Comparison of ENCODE assay signal across 2 cellular contexts in genomic region chr7:100066953-100067352, GRCh38.
TF ChIP-seq lines count a peak whose summit lies in the region.

No MANE protein-coding gene starts in this region.

TF ChIP-seq in HepG2, 621 proteins besides CTCF, POLR2A, EP300 and RAD21:
- no peak for TF ChIP-seq YEATS4 (CRISPR knock-in tag; IDR thresholded peaks at IDR 0.05; ENCODE audit: borderline replicate concordance)
- no peak for TF ChIP-seq TBX3 (IDR thresholded peaks at IDR 0.05; ENCODE audit: borderline replicate concordance)
- no peak for TF ChIP-seq NFKB2 (CRISPR knock-in tag; IDR thresholded peaks at IDR 0.05; ENCODE audit: borderline replicate concordance)
- no peak for TF ChIP-seq CBX5 (CRISPR knock-in tag; IDR thresholded peaks at IDR 0.05; ENCODE audit: borderline replicate concordance)
- 0 out of 2 replicates have a peak, but pooled peaks have one; percentile 16 for TF ChIP-seq RBFOX2 (IDR thresholded peaks at IDR 0.05; ENCODE audit: low read depth, low read length)
- peak; percentile 32 for TF ChIP-seq STAG1 (CRISPR knock-in tag; IDR thresholded peaks at IDR 0.05)
- peak; percentile 87 for TF ChIP-seq RBM22 (optimal IDR thresholded peaks at IDR 0.05; ENCODE audit: low read length)
- TF ChIP-seq POLR2G (IDR thresholded peaks at IDR 0.05; ENCODE audit: low read depth, low read length), result peak; percentile 48; the same call in 1 of the 2 replicates
- TF ChIP-seq FOXO4 (CRISPR knock-in tag; conservative IDR thresholded peaks at IDR 0.05), result 0 out of 2 replicates have a peak, but pooled peaks have one; percentile 46
- 0 out of 2 replicates have a peak, but pooled peaks have one; percentile 51 for TF ChIP-seq ZNF263 (CRISPR knock-in tag; IDR thresholded peaks at IDR 0.05)
- TF ChIP-seq PRMT3 (CRISPR knock-in tag; IDR thresholded peaks at IDR 0.05; ENCODE audit: borderline replicate concordance, low read depth), result no peak
- no peak for TF ChIP-seq ZFP37 (CRISPR knock-in tag; IDR thresholded peaks at IDR 0.05; ENCODE audit: borderline replicate concordance)
- no peak for TF ChIP-seq CERS6 (CRISPR knock-in tag; IDR thresholded peaks at IDR 0.05)
- TF ChIP-seq ZNF335 (CRISPR knock-in tag; IDR thresholded peaks at IDR 0.05), result no peak
- TF ChIP-seq ZNF235 (CRISPR knock-in tag; IDR thresholded peaks at IDR 0.05; ENCODE audit: borderline replicate concordance), result no peak

TF ChIP-seq in SK-N-SH treated with all-trans-retinoic acid at 6 μM for 48 hours, 23 proteins besides CTCF, POLR2A, EP300 and RAD21:
- no peak for TF ChIP-seq ZNF8 (CRISPR knock-in tag; IDR thresholded peaks at IDR 0.05)
- no peak for TF ChIP-seq ZNF565 (CRISPR knock-in tag; conservative IDR thresholded peaks at IDR 0.05; ENCODE audit: low read depth)
- TF ChIP-seq BACH2 (CRISPR knock-in tag; IDR thresholded peaks at IDR 0.05; ENCODE audit: borderline replicate concordance), result no peak
- no peak for TF ChIP-seq ESRRG (CRISPR knock-in tag; IDR thresholded peaks at IDR 0.05)
- TF ChIP-seq CSRNP3 (CRISPR knock-in tag; IDR thresholded peaks at IDR 0.05), result no peak
